Comparison of ENCODE assay signal across 25 cellular contexts in genomic region chr5:80777347-80778287, GRCh38.
DNase-seq lines count a peak whose midpoint lies in the region; ATAC-seq and TF ChIP-seq lines count a peak whose summit lies in the region.
"Had no signal": no experiment of that assay in that cellular context is flagged by ENCODE, and none has a peak within 500 bp of the region (broad histone marks: within the 10 kb centered on the region; RNA-seq: fewer than 3 reads in every experiment).

No MANE protein-coding gene starts in this region.

- H3K36me3 Mint-ChIP-seq in activated CD8-positive, alpha-beta T cell treated with anti-CD3 and anti-CD28 coated beads for 36 hours (ENCODE audit: low read depth), result peaks cover 28% of the 10 kb centered on the region
- H3K36me3 Mint-ChIP-seq in immature natural killer cell, result peaks cover 16 to 34% (median 31%) of the 10 kb centered on the region in 3 donors

- TF ChIP-seq CTCF in activated CD8-positive, alpha-beta T cell treated with anti-CD3 and anti-CD28 coated beads for 36 hours (IDR thresholded peaks at IDR 0.05), result no peak

- DNase-seq in activated CD8-positive, alpha-beta memory T cell treated with anti-CD3 and anti-CD28 coated beads, Interleukin-2, amount 50 U/mL, for 4 hours, result peak; percentile 27
- no peak for DNase-seq in activated CD8-positive, alpha-beta memory T cell treated with anti-CD3 and anti-CD28 coated beads, Interleukin-2, amount 50 U/mL, for 48 hours
- peak; percentile 58 for DNase-seq in activated CD8-positive, alpha-beta T cell treated with anti-CD3 and anti-CD28 coated beads for 36 hours
- DNase-seq in immature natural killer cell, result peak; percentile 50 to 65 (median 64)
- DNase-seq in NOMO-1 (lab: John Stamatoyannopoulos, UW; ENCODE audit: unreplicated experiment in 2 of 2), result no peak
- no peak for DNase-seq in DMS79 treated with DMSO at 0.1 percent for 48 hours (lab: John Stamatoyannopoulos, UW)
- DNase-seq: activated naive CD4-positive, alpha-beta T cell treated with Interleukin-2 at 50 U/mL for 16 hours; anterior cingulate cortex; colonic mucosa; effector CD4-positive, alpha-beta T cell; hypothalamus; left cardiac atrium; MM.1S; NCI-H1105 treated with DMSO at 0.1 percent for 48 hours; NCI-H2029; NCI-H524; pancreas; PC-9; upper lobe of right lung had no signal

- POLR2A ChIA-PET in activated CD8-positive, alpha-beta T cell treated with anti-CD3 and anti-CD28 coated beads for 36 hours (lab: Charles Lee), result no interaction called here

- peaks cover 20% of the 10 kb centered on the region for H3K4me1 Mint-ChIP-seq in activated CD8-positive, alpha-beta T cell treated with anti-CD3 and anti-CD28 coated beads for 36 hours (ENCODE audit: low read depth)
- peaks cover 15 to 19% of the 10 kb centered on the region in 2 donors for H3K4me1 Mint-ChIP-seq in immature natural killer cell
- H3K4me1 Mint-ChIP-seq: stimulated activated memory B cell treated with anti-CD40 and anti-IgM and Interleukin-4, amounts not matched to agents 10 μg/mL and 1 μg/mL and 100 μg/mL, for 72 hours had no signal

- no peak overlapping the region for H3K27ac Mint-ChIP-seq in activated CD8-positive, alpha-beta T cell treated with anti-CD3 and anti-CD28 coated beads for 36 hours
- H3K27ac Mint-ChIP-seq in immature natural killer cell, result peak overlapping the region; percentile 49 to 85 (median 76)
- H3K27ac Mint-ChIP-seq: stimulated activated memory B cell treated with anti-CD40 and anti-IgM and Interleukin-4, amounts not matched to agents 10 μg/mL and 1 μg/mL and 100 μg/mL, for 72 hours; T-helper 2 cell treated with Interferon-gamma antibody and Interleukin-4, amounts not matched to agents 5 μg/mL and 100 μg/mL, for 36 hours had no signal

- ATAC-seq in activated CD8-positive, alpha-beta T cell treated with anti-CD3 and anti-CD28 coated beads for 36 hours, result peak; percentile 60
- ATAC-seq in HG03571 (IDR thresholded peaks at IDR 0.05; ENCODE audit: unreplicated experiment) (no peak), HG03565 (IDR thresholded peaks at IDR 0.05; ENCODE audit: unreplicated experiment) (no peak)
- ATAC-seq: left cardiac atrium; pancreas; Right ventricle myocardium inferior; stimulated activated memory B cell treated with anti-CD40 and anti-IgM and Interleukin-4, amounts not matched to agents 10 μg/mL and 1 μg/mL and 100 μg/mL, for 72 hours; upper lobe of right lung had no signal

- no peaks in the 10 kb centered on the region for H3K27me3 Mint-ChIP-seq in activated CD8-positive, alpha-beta T cell treated with anti-CD3 and anti-CD28 coated beads for 36 hours
- H3K27me3 Mint-ChIP-seq in immature natural killer cell (ENCODE audit: low read depth in 3 of 3), result no peaks in the 10 kb centered on the region
- H3K27me3 Mint-ChIP-seq: stimulated activated memory B cell treated with anti-CD40 and anti-IgM and Interleukin-4, amounts not matched to agents 10 μg/mL and 1 μg/mL and 100 μg/mL, for 72 hours had no signal

- H3K4me3 Mint-ChIP-seq in activated CD8-positive, alpha-beta T cell treated with anti-CD3 and anti-CD28 coated beads for 36 hours, result no peak overlapping the region
- peak overlapping the region; percentile 1 to 52 (median 36) for H3K4me3 Mint-ChIP-seq in immature natural killer cell
- H3K4me3 Mint-ChIP-seq: neural crest cell; stimulated activated memory B cell treated with anti-CD40 and anti-IgM and Interleukin-4, amounts not matched to agents 10 μg/mL and 1 μg/mL and 100 μg/mL, for 72 hours; T-helper 2 cell treated with Interferon-gamma antibody and Interleukin-4, amounts not matched to agents 5 μg/mL and 100 μg/mL, for 36 hours had no signal

- intact Hi-C loops in activated CD8-positive, alpha-beta T cell treated with anti-CD3 and anti-CD28 coated beads for 36 hours (cut with micrococcal nuclease), result no loop called here

- H3K9me3 Mint-ChIP-seq in activated CD8-positive, alpha-beta T cell treated with anti-CD3 and anti-CD28 coated beads for 36 hours, result no peaks in the 10 kb centered on the region
- peaks cover 0 to 3% (median 0%) of the 10 kb centered on the region in 6 donors for H3K9me3 Mint-ChIP-seq in immature natural killer cell
- H3K9me3 Mint-ChIP-seq: stimulated activated memory B cell treated with anti-CD40 and anti-IgM and Interleukin-4, amounts not matched to agents 10 μg/mL and 1 μg/mL and 100 μg/mL, for 72 hours had no signal

- CTCF ChIA-PET in activated CD8-positive, alpha-beta T cell treated with anti-CD3 and anti-CD28 coated beads for 36 hours (lab: Charles Lee), result interaction anchor here (1.6 kb wide), 1 partner anchor 9 kb away, joined by 5 read pairs; no protein-coding TSS in a partner anchor

Comparison
In these comparisons a context has a peak if more than half of its experiments do, and no peak if none do; other contexts are left out.
1. DNase-seq: peak in activated CD8-positive, alpha-beta memory T cell treated with anti-CD3 and anti-CD28 coated beads, Interleukin-2, amount 50 U/mL, for 4 hours (single experiment), activated CD8-positive, alpha-beta T cell treated with anti-CD3 and anti-CD28 coated beads for 36 hours (single experiment) and immature natural killer cell (3 of 3); none in activated CD8-positive, alpha-beta memory T cell treated with anti-CD3 and anti-CD28 coated beads, Interleukin-2, amount 50 U/mL, for 48 hours (single experiment), NOMO-1 (0 of 2) and DMS79 treated with DMSO at 0.1 percent for 48 hours (single experiment).